3 cellular contexts compared by ENCODE assay signal in the genomic region with DNA sequence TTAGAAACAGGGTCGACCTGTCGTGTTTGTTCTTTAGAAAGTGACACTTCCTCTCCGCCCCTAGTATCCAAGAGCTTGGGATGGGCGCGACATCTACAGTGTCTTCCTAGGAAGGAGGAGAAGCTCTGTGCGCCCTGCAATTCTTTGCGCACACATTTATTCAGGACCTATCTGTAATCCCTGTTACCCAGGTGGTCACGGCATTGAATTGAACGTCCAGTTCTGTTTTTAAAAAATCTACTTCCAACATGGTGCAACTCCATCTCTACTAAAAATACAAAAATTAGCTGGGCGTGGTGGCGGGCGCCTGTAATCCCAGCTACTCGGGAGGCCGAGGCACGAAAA.
TF ChIP-seq lines count a peak whose summit lies in the region.

No MANE protein-coding gene starts in this region.

TF ChIP-seq in IMR-90, 13 proteins besides CTCF, POLR2A, EP300 and RAD21:
- TF ChIP-seq MXI1 (IDR thresholded peaks at IDR 0.05; ENCODE audit: borderline replicate concordance, low read depth, low read length) (no peak), BHLHE40 (IDR thresholded peaks at IDR 0.05; ENCODE audit: low read depth, low read length) (no peak)
- TF ChIP-seq, protein P1, sequence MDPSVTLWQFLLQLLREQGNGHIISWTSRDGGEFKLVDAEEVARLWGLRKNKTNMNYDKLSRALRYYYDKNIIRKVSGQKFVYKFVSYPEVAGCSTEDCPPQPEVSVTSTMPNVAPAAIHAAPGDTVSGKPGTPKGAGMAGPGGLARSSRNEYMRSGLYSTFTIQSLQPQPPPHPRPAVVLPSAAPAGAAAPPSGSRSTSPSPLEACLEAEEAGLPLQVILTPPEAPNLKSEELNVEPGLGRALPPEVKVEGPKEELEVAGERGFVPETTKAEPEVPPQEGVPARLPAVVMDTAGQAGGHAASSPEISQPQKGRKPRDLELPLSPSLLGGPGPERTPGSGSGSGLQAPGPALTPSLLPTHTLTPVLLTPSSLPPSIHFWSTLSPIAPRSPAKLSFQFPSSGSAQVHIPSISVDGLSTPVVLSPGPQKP (IDR thresholded peaks at IDR 0.05; ENCODE audit: borderline replicate concordance, low read depth, low read length): no peak
- TF ChIP-seq, protein P2, sequence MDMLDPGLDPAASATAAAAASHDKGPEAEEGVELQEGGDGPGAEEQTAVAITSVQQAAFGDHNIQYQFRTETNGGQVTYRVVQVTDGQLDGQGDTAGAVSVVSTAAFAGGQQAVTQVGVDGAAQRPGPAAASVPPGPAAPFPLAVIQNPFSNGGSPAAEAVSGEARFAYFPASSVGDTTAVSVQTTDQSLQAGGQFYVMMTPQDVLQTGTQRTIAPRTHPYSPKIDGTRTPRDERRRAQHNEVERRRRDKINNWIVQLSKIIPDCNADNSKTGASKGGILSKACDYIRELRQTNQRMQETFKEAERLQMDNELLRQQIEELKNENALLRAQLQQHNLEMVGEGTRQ (IDR thresholded peaks at IDR 0.05; ENCODE audit: low read depth, low read length): no peak

TF ChIP-seq in K562, 482 proteins besides CTCF, POLR2A, EP300 and RAD21:
- TF ChIP-seq, protein P3, sequence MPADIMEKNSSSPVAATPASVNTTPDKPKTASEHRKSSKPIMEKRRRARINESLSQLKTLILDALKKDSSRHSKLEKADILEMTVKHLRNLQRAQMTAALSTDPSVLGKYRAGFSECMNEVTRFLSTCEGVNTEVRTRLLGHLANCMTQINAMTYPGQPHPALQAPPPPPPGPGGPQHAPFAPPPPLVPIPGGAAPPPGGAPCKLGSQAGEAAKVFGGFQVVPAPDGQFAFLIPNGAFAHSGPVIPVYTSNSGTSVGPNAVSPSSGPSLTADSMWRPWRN (IDR thresholded peaks at IDR 0.05; ENCODE audit: low read depth): no peak
- TF ChIP-seq NR1H2 (CRISPR knock-in tag; IDR thresholded peaks at IDR 0.05): 0 out of 2 replicates have a peak, but pooled peaks have one; percentile 18
- TF ChIP-seq SMAD2 (IDR thresholded peaks at IDR 0.05; ENCODE audit: low read depth, low read length): no peak
- no peak for TF ChIP-seq TCF7 (IDR thresholded peaks at IDR 0.05; ENCODE audit: borderline replicate concordance)
- TF ChIP-seq ZBTB1 (CRISPR knock-in tag; IDR thresholded peaks at IDR 0.05; ENCODE audit: borderline replicate concordance, low read depth): no peak
- no peak for TF ChIP-seq HMG20A (CRISPR knock-in tag; conservative IDR thresholded peaks at IDR 0.05)
- no peak for TF ChIP-seq RNF2 (IDR thresholded peaks at IDR 0.05)
- no peak for TF ChIP-seq POLR2AphosphoS5 (IDR thresholded peaks at IDR 0.05; ENCODE audit: control insufficient read depth, insufficient read depth, low read depth, low read length)
- no peak for TF ChIP-seq COPS2 (conservative IDR thresholded peaks at IDR 0.05)
- TF ChIP-seq, protein P4, sequence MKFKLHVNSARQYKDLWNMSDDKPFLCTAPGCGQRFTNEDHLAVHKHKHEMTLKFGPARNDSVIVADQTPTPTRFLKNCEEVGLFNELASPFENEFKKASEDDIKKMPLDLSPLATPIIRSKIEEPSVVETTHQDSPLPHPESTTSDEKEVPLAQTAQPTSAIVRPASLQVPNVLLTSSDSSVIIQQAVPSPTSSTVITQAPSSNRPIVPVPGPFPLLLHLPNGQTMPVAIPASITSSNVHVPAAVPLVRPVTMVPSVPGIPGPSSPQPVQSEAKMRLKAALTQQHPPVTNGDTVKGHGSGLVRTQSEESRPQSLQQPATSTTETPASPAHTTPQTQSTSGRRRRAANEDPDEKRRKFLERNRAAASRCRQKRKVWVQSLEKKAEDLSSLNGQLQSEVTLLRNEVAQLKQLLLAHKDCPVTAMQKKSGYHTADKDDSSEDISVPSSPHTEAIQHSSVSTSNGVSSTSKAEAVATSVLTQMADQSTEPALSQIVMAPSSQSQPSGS (CRISPR knock-in tag; IDR thresholded peaks at IDR 0.05): no peak
- TF ChIP-seq IFI16 (CRISPR knock-in tag; IDR thresholded peaks at IDR 0.05): no peak
- TF ChIP-seq HIVEP1 (CRISPR knock-in tag; IDR thresholded peaks at IDR 0.05): no peak
- TF ChIP-seq, protein P5, sequence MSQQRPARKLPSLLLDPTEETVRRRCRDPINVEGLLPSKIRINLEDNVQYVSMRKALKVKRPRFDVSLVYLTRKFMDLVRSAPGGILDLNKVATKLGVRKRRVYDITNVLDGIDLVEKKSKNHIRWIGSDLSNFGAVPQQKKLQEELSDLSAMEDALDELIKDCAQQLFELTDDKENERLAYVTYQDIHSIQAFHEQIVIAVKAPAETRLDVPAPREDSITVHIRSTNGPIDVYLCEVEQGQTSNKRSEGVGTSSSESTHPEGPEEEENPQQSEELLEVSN (IDR thresholded peaks at IDR 0.05; ENCODE audit: borderline replicate concordance in 1 of 2, extremely low read depth in 1 of 2, insufficient read depth in 1 of 2, insufficient read length in 1 of 2, low read depth in 1 of 2, low read length in 1 of 2, poor library complexity in 1 of 2, severe bottlenecking in 1 of 2): no peak
- peak; percentile 1 for TF ChIP-seq NFIC (IDR thresholded peaks at IDR 0.05)
- no peak for TF ChIP-seq XRCC3 (IDR thresholded peaks at IDR 0.05)
- TF ChIP-seq BRCA1 (IDR thresholded peaks at IDR 0.05): no peak
- TF ChIP-seq BRCA1 (CRISPR knock-in tag; IDR thresholded peaks at IDR 0.05): 0 out of 2 replicates have a peak, but pooled peaks have one; percentile 32
- TF ChIP-seq NR2C2 (CRISPR knock-in tag; IDR thresholded peaks at IDR 0.05): no peak
- no peak for TF ChIP-seq NR2C2 (tag; IDR thresholded peaks at IDR 0.05)
- no peak for TF ChIP-seq NFE2L1 (tag; IDR thresholded peaks at IDR 0.05; ENCODE audit: borderline replicate concordance, low read depth)
- no peak for TF ChIP-seq ZNF707 (CRISPR knock-in tag; conservative IDR thresholded peaks at IDR 0.05)
- TF ChIP-seq CEBPB (tag; IDR thresholded peaks at IDR 0.05): no peak
- TF ChIP-seq SP1 (CRISPR knock-in tag; IDR thresholded peaks at IDR 0.05): 0 out of 2 replicates have a peak, but pooled peaks have one; percentile 2
- no peak for TF ChIP-seq ZNF699 (CRISPR knock-in tag; IDR thresholded peaks at IDR 0.05; ENCODE audit: insufficient replicate concordance)
- 0 out of 2 replicates have a peak, but pooled peaks have one; percentile 44 for TF ChIP-seq THRAP3 (IDR thresholded peaks at IDR 0.05; ENCODE audit: borderline replicate concordance)
- no peak for TF ChIP-seq E2F3 (CRISPR knock-in tag; IDR thresholded peaks at IDR 0.05)
- TF ChIP-seq NCOR1 (IDR thresholded peaks at IDR 0.05): no peak
- no peak for TF ChIP-seq TFAM (CRISPR knock-in tag; conservative IDR thresholded peaks at IDR 0.05)
- 0 out of 2 replicates have a peak, but pooled peaks have one; percentile 27 for TF ChIP-seq SPI1 (IDR thresholded peaks at IDR 0.05; ENCODE audit: borderline replicate concordance, low read depth, low read length)
- no peak for TF ChIP-seq NFXL1 (CRISPR knock-in tag; IDR thresholded peaks at IDR 0.05)
- TF ChIP-seq HDAC1 (IDR thresholded peaks at IDR 0.05): 0 out of 4 replicates have a peak, but pooled peaks of 1 of the 2 experiments have one; percentile 11
- TF ChIP-seq ZNF785 (CRISPR knock-in tag; IDR thresholded peaks at IDR 0.05): no peak

TF ChIP-seq in liver, 16 proteins besides CTCF, POLR2A, EP300 and RAD21:
- TF ChIP-seq FOXA2 (IDR thresholded peaks at IDR 0.05) (no peak), TAF1 (conservative IDR thresholded peaks at IDR 0.05) (no peak), SP1 (IDR thresholded peaks at IDR 0.05) (no peak), RXRA (IDR thresholded peaks at IDR 0.05) (no peak), FOXA1 (IDR thresholded peaks at IDR 0.05) (no peak), JUND (IDR thresholded peaks at IDR 0.05) (no peak), NR2F2 (IDR thresholded peaks at IDR 0.05) (no peak), EGR1 (IDR thresholded peaks at IDR 0.05; ENCODE audit: low read depth in 2 of 2) (no peak), YY1 (IDR thresholded peaks at IDR 0.05) (no peak), HNF4G (IDR thresholded peaks at IDR 0.05) (no peak), HNF4A (conservative IDR thresholded peaks at IDR 0.05) (no peak)
- TF ChIP-seq, protein P6, sequence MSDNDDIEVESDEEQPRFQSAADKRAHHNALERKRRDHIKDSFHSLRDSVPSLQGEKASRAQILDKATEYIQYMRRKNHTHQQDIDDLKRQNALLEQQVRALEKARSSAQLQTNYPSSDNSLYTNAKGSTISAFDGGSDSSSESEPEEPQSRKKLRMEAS (IDR thresholded peaks at IDR 0.05): no peak
- TF ChIP-seq, protein P7, sequence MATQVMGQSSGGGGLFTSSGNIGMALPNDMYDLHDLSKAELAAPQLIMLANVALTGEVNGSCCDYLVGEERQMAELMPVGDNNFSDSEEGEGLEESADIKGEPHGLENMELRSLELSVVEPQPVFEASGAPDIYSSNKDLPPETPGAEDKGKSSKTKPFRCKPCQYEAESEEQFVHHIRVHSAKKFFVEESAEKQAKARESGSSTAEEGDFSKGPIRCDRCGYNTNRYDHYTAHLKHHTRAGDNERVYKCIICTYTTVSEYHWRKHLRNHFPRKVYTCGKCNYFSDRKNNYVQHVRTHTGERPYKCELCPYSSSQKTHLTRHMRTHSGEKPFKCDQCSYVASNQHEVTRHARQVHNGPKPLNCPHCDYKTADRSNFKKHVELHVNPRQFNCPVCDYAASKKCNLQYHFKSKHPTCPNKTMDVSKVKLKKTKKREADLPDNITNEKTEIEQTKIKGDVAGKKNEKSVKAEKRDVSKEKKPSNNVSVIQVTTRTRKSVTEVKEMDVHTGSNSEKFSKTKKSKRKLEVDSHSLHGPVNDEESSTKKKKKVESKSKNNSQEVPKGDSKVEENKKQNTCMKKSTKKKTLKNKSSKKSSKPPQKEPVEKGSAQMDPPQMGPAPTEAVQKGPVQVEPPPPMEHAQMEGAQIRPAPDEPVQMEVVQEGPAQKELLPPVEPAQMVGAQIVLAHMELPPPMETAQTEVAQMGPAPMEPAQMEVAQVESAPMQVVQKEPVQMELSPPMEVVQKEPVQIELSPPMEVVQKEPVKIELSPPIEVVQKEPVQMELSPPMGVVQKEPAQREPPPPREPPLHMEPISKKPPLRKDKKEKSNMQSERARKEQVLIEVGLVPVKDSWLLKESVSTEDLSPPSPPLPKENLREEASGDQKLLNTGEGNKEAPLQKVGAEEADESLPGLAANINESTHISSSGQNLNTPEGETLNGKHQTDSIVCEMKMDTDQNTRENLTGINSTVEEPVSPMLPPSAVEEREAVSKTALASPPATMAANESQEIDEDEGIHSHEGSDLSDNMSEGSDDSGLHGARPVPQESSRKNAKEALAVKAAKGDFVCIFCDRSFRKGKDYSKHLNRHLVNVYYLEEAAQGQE (IDR thresholded peaks at IDR 0.05): no peak
- TF ChIP-seq, protein P8, sequence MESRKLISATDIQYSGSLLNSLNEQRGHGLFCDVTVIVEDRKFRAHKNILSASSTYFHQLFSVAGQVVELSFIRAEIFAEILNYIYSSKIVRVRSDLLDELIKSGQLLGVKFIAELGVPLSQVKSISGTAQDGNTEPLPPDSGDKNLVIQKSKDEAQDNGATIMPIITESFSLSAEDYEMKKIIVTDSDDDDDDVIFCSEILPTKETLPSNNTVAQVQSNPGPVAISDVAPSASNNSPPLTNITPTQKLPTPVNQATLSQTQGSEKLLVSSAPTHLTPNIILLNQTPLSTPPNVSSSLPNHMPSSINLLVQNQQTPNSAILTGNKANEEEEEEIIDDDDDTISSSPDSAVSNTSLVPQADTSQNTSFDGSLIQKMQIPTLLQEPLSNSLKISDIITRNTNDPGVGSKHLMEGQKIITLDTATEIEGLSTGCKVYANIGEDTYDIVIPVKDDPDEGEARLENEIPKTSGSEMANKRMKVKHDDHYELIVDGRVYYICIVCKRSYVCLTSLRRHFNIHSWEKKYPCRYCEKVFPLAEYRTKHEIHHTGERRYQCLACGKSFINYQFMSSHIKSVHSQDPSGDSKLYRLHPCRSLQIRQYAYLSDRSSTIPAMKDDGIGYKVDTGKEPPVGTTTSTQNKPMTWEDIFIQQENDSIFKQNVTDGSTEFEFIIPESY (IDR thresholded peaks at IDR 0.05): no peak
